In genomic region chr5:81420039-81420667, GRCh38 we compare ENCODE assay signal across 8 cellular contexts. TPM values are rescaled to one million over a fixed set of nuclear protein-coding genes. Genes with fewer than 3 reads are reported as not detected.
A peak's percentile ranks its signal among the peaks of the same experiment; 100 is the strongest.
DNase-seq lines count a peak whose midpoint lies in the region; ATAC-seq and TF ChIP-seq lines count a peak whose summit lies in the region.

No MANE protein-coding gene starts in this region.

- ATAC-seq in GM21737 (IDR thresholded peaks at IDR 0.05; ENCODE audit: unreplicated experiment) (no peak), aorta (ENCODE audit: low FRiP score) (no peak), GM19351 (IDR thresholded peaks at IDR 0.05; ENCODE audit: unreplicated experiment) (no peak), HG02798 (IDR thresholded peaks at IDR 0.05; ENCODE audit: poor library complexity, unreplicated experiment) (no peak)

- no peaks in the 10 kb centered on the region for H3K36me3 ChIP-seq in HAP-1 (replicated peaks)
- peaks cover 0 to 2% of the 10 kb centered on the region in 2 donors for H3K36me3 ChIP-seq in aorta (ENCODE audit: control insufficient read depth in 1 of 2, insufficient read depth in 2 of 2, low read length in 1 of 2)

- H3K4me1 ChIP-seq in HAP-1 = peaks cover 5% of the 10 kb centered on the region
- peaks cover 0 to 2% of the 10 kb centered on the region in 2 donors for H3K4me1 ChIP-seq in aorta (ENCODE audit: control insufficient read depth in 1 of 2, insufficient read depth in 2 of 2, low read length in 2 of 2)

- 75 to 79% methylated on average over 6 of the region's 6 CpGs for WGBS in aorta, 2 donors

- H3K27me3 ChIP-seq in HAP-1 (ENCODE audit: low read depth) (no peaks in the 10 kb centered on the region), aorta (ENCODE audit: control insufficient read depth in 1 of 2, insufficient read depth in 2 of 2, low read length in 1 of 2) (no peaks in the 10 kb centered on the region)

- TF ChIP-seq CTCF in fibroblast of the aortic adventitia (IDR thresholded peaks at IDR 0.05; ENCODE audit: insufficient read depth, low read length) = no peak

- no peaks in the 10 kb centered on the region for H3K9me3 ChIP-seq in HAP-1
- H3K9me3 ChIP-seq in aorta (ENCODE audit: control insufficient read depth, low read length) = no peaks in the 10 kb centered on the region

- intact Hi-C loops in aorta (cut with DNase I) = no loop called here

- H3K27ac ChIP-seq in aorta (ENCODE audit: low read depth in 1 of 2, low read length in 2 of 2) = no peak overlapping the region

- in situ Hi-C loops in ACHN (cut with HindIII; ENCODE audit: low pct_ligation_motif_present, low pct_unique_long_range_greater_than_20kb, low sequenced_read_pairs) (no loop called here), HAP-1 (cut with MboI; ENCODE audit: low sequenced_read_pairs) (no loop called here)

- H3K4me3 ChIP-seq in HAP-1 = no peak overlapping the region
- H3K4me3 ChIP-seq in fibroblast of the aortic adventitia (ENCODE audit: low read depth, low read length) = no peak overlapping the region
- no peak overlapping the region for H3K4me3 ChIP-seq in aorta (ENCODE audit: low read length in 2 of 2)

- DNase-seq in ACHN = peak; percentile 89
- DNase-seq in HAP-1 (ENCODE audit: low spot score in 2 of 2) = peak; percentile 18 to 70
- DNase-seq in SW480 (ENCODE audit: low spot score) = peak; percentile 75
- peak; percentile 91 for DNase-seq in fibroblast of the aortic adventitia (ENCODE audit: low read depth)
- DNase-seq in aorta = no peak

RNA-seq across cellular contexts. Expression of gene ACOT12, which starts 26.2 kb away (rescaled TPM):
- total RNA-seq in fibroblast of the aortic adventitia (ENCODE audit: low replicate concordance) = 0.27 TPM in 1 of 2 replicates, not detected in the other
- total RNA-seq in aorta = under 1 TPM; 0.18 to 0.45 TPM
- polyA plus RNA-seq in aorta = not detected

Comparison
In these comparisons a context has a peak if more than half of its experiments do, and no peak if none do; other contexts are left out.
1. DNase-seq: peak in ACHN (single experiment), HAP-1 (2 of 2), SW480 (single experiment) and fibroblast of the aortic adventitia (single experiment); none in aorta (0 of 2).